In the genomic region with DNA sequence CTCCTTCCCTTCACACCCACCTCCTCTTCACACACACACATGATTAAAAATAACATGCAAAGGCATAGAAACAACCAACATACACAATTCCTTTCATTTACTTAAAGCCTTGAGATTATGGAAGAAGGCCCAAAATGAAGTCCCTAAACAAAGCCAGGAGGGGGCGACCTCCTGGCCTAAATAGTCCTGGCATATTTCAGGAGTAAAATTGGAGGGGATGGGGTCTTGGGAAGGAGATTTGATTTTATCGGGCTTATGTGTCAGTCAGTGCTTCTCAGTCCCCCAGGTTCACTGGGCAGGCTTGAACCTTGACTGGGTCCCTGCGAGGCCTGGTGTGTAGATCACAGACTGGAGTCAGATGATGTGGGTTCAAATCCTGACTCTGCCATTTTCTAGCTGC, we compare ENCODE assay signal across 14 cellular contexts.
DNase-seq lines count a peak whose midpoint lies in the region; ATAC-seq and TF ChIP-seq lines count a peak whose summit lies in the region.
"Had no signal": no experiment of that assay in that cellular context is flagged by ENCODE, and none has a peak within 500 bp of the region (broad histone marks: within the 10 kb centered on the region; RNA-seq: fewer than 3 reads in every experiment).

No MANE protein-coding gene starts in this region.

- no peak overlapping the region for H3K4me3 Mint-ChIP-seq in endothelial cell (ENCODE audit: unreplicated experiment)
- H3K4me3 Mint-ChIP-seq: activated naive CD8-positive, alpha-beta T cell treated with anti-CD3 and anti-CD28 coated beads, Interleukin-2, amount 50 U/mL, for 24 hours had no signal

- H3K27ac ChIP-seq in left lung = no peak overlapping the region

- no peak overlapping the region for H3K27ac Mint-ChIP-seq in endothelial cell (ENCODE audit: unreplicated experiment)
- H3K27ac Mint-ChIP-seq: activated naive CD8-positive, alpha-beta T cell treated with anti-CD3 and anti-CD28 coated beads, Interleukin-2, amount 50 U/mL, for 24 hours had no signal

- intact Hi-C loops in left lung (cut with DNase I) = no loop called here

- no peaks in the 10 kb centered on the region for H3K36me3 Mint-ChIP-seq in endothelial cell (ENCODE audit: low read depth, unreplicated experiment)

- H3K36me3 ChIP-seq in left lung = no peaks in the 10 kb centered on the region

- H3K4me3 ChIP-seq in retinal pigment epithelial cell (ENCODE audit: low read length) (no peak overlapping the region), left lung (no peak overlapping the region)
- H3K4me3 ChIP-seq: mucosa of descending colon had no signal

- TF ChIP-seq CTCF in endothelial cell (IDR thresholded peaks at IDR 0.05; ENCODE audit: unreplicated experiment) = peak; percentile 68
- peak; percentile 37 for TF ChIP-seq CTCF in retinal pigment epithelial cell (conservative IDR thresholded peaks at IDR 0.05; ENCODE audit: low read depth, low read length)
- no peak for TF ChIP-seq CTCF in left lung (IDR thresholded peaks at IDR 0.05)

- no peaks in the 10 kb centered on the region for H3K4me1 ChIP-seq in left lung

- H3K9me3 Mint-ChIP-seq in endothelial cell (ENCODE audit: unreplicated experiment) = no peaks in the 10 kb centered on the region
- H3K9me3 Mint-ChIP-seq: activated naive CD8-positive, alpha-beta T cell treated with anti-CD3 and anti-CD28 coated beads, Interleukin-2, amount 50 U/mL, for 24 hours had no signal

- ATAC-seq in left lung = no peak
- ATAC-seq: activated naive CD8-positive, alpha-beta T cell treated with anti-CD3 and anti-CD28 coated beads, Interleukin-2, amount 50 U/mL, for 24 hours; mucosa of descending colon had no signal

- no peaks in the 10 kb centered on the region for H3K4me1 Mint-ChIP-seq in endothelial cell (ENCODE audit: unreplicated experiment)
- H3K4me1 Mint-ChIP-seq: activated naive CD8-positive, alpha-beta T cell treated with anti-CD3 and anti-CD28 coated beads, Interleukin-2, amount 50 U/mL, for 24 hours had no signal

- H3K27me3 Mint-ChIP-seq in endothelial cell (ENCODE audit: unreplicated experiment) = peaks cover 1% of the 10 kb centered on the region
- H3K27me3 Mint-ChIP-seq: activated naive CD8-positive, alpha-beta T cell treated with anti-CD3 and anti-CD28 coated beads, Interleukin-2, amount 50 U/mL, for 24 hours had no signal

- peak; percentile 46 for DNase-seq in NCI-H82 (lab: John Stamatoyannopoulos, UW)
- no peak for DNase-seq in NCI-H82 treated with DMSO at 0.1 percent for 48 hours (lab: John Stamatoyannopoulos, UW; ENCODE audit: unreplicated experiment)
- DNase-seq in NCI-H69 (lab: John Stamatoyannopoulos, UW) = peak; percentile 49
- peak; percentile 10 for DNase-seq in endothelial cell (ENCODE audit: low spot score)
- DNase-seq in retinal pigment epithelial cell (ENCODE audit: low read depth) = no peak
- no peak for DNase-seq in activated CD8-positive, alpha-beta memory T cell treated with anti-CD3 and anti-CD28 coated beads for 24 hours
- DNase-seq in left lung = no peak
- no peak for DNase-seq in NK-92 treated with Interleukin-12 subunit alpha and Interleukin-12 subunit beta, amount 100 ng/mL, for 24 hours (lab: John Stamatoyannopoulos, UW)
- DNase-seq: activated naive CD8-positive, alpha-beta T cell treated with anti-CD3 and anti-CD28 coated beads, Interleukin-2, amount 50 U/mL, for 24 hours; activated T-cell treated with anti-CD3 and anti-CD28 coated beads, Interleukin-2, amount 50 U/mL, for 1 hour; cortex of kidney; mucosa of descending colon; NCI-H2107; trophoblast cell had no signal

- no peaks in the 10 kb centered on the region for H3K27me3 ChIP-seq in left lung

- no peaks in the 10 kb centered on the region for H3K9me3 ChIP-seq in left lung
- H3K9me3 ChIP-seq: mucosa of descending colon had no signal

Comparison
In these comparisons a context has a peak if more than half of its experiments do, and no peak if none do; other contexts are left out.
1. DNase-seq: peak in NCI-H82 (single experiment), NCI-H69 (single experiment) and endothelial cell (single experiment); none in NCI-H82 treated with DMSO at 0.1 percent for 48 hours (single experiment), retinal pigment epithelial cell (single experiment), activated CD8-positive, alpha-beta memory T cell treated with anti-CD3 and anti-CD28 coated beads for 24 hours (single experiment), left lung (0 of 2) and NK-92 treated with Interleukin-12 subunit alpha and Interleukin-12 subunit beta, amount 100 ng/mL, for 24 hours (single experiment).
2. CTCF ChIP-seq: peak in endothelial cell (single experiment) and retinal pigment epithelial cell (single experiment); none in left lung (0 of 2).